8 cellular contexts compared by ENCODE assay signal in genomic region chr2:30072250-30072842, GRCh38.
DNase-seq lines count a peak whose midpoint lies in the region; ATAC-seq and TF ChIP-seq lines count a peak whose summit lies in the region.

No MANE protein-coding gene starts in this region.

- H3K27me3 ChIP-seq in DOHH2 (ENCODE audit: control insufficient read depth, low read length), result no peaks in the 10 kb centered on the region; the same call in 1 of the 2 replicates

- H3K36me3 ChIP-seq in DOHH2 (ENCODE audit: control insufficient read depth, low read length), result no peaks in the 10 kb centered on the region

- no peak overlapping the region for H3K27ac Mint-ChIP-seq in MCF 10A (ENCODE audit: low read depth, unreplicated experiment)

- no peaks in the 10 kb centered on the region for H3K79me2 ChIP-seq in DOHH2 (ENCODE audit: control insufficient read depth, low read length)

- no peaks in the 10 kb centered on the region for H3K4me1 Mint-ChIP-seq in MCF 10A (ENCODE audit: insufficient read depth, unreplicated experiment)

- POLR2A ChIA-PET in MCF 10A (lab: Yijun Ruan, JAX), result interaction anchor here (0.6 to 1.0 kb wide), 2 partner anchors 37 to 105 kb away, joined by 3 to 4 read pairs; no protein-coding TSS in a partner anchor

- CTCF ChIA-PET in MCF 10A (lab: Yijun Ruan, JAX), result interaction anchor here (0.6 to 5.2 kb wide), 26 partner anchors 9 to 1121 kb away, joined by 3 to 45 read pairs (median 4); no protein-coding TSS in a partner anchor

- no peaks in the 10 kb centered on the region for H3K36me3 Mint-ChIP-seq in MCF 10A (ENCODE audit: insufficient read depth, unreplicated experiment)

- no peak overlapping the region for H3K4me3 ChIP-seq in DOHH2 (ENCODE audit: low read length)

- TF ChIP-seq CTCF in DOHH2 (IDR thresholded peaks at IDR 0.05; ENCODE audit: low read depth, low read length, poor library complexity, severe bottlenecking) (peak; percentile 72), MCF 10A (IDR thresholded peaks at IDR 0.05; ENCODE audit: unreplicated experiment) (peak; percentile 74)

- no peaks in the 10 kb centered on the region for H3K4me1 ChIP-seq in DOHH2 (ENCODE audit: control insufficient read depth, low read length)

- H3K4me3 Mint-ChIP-seq in MCF 10A (ENCODE audit: unreplicated experiment), result no peak overlapping the region

- no peaks in the 10 kb centered on the region for H4K20me1 ChIP-seq in DOHH2 (ENCODE audit: control insufficient read depth, insufficient read depth, low read depth, low read length)

- intact Hi-C loops in MCF 10A (cut with micrococcal nuclease), result loop anchor here (1.0 to 5.0 kb wide), 5 partner anchors 43 to 835 kb away; no protein-coding TSS in a partner anchor

- no peak overlapping the region for H3K4me2 ChIP-seq in DOHH2 (ENCODE audit: low read length)

- BruUV-seq in MCF 10A (replicated peaks; lab: Mats Ljungman, UMichigan), result no TSS peak

- peak; percentile 56 for DNase-seq in NCI-H2171 treated with DMSO at 0.1 percent for 48 hours (lab: John Stamatoyannopoulos, UW)
- peak; percentile 43 for DNase-seq in UCSD-AML1 (lab: John Stamatoyannopoulos, UW; ENCODE audit: unreplicated experiment)
- peak; percentile 85 for DNase-seq in MCF 10A (ENCODE audit: unreplicated experiment)
- DNase-seq in inferior parietal cortex (ENCODE audit: extremely low spot score), result peak; percentile 90
- peak; percentile 27 to 45 (median 36) for DNase-seq in stimulated activated CD4-positive, alpha-beta T cell treated with anti-CD3 and anti-CD28 coated beads, Interleukin-1b, Interleukin-23, amount 100 ng/mL, for 24 hours (ENCODE audit: low read depth in 4 of 4, low spot score in 1 of 4)

- H3F3A ChIP-seq in DOHH2 (ENCODE audit: control insufficient read depth, insufficient read depth), result no peaks in the 10 kb centered on the region

- H3K9me3 ChIP-seq in DOHH2 (ENCODE audit: control insufficient read depth, insufficient read depth, low read length), result no peaks in the 10 kb centered on the region

- no peaks in the 10 kb centered on the region for H3K9me2 ChIP-seq in DOHH2 (replicated peaks; ENCODE audit: control insufficient read depth, low read length)

- no peaks in the 10 kb centered on the region for H3K9me3 Mint-ChIP-seq in MCF 10A (ENCODE audit: unreplicated experiment)

- peak; percentile 73 for ATAC-seq in HG02885 (IDR thresholded peaks at IDR 0.05; ENCODE audit: poor library complexity, unreplicated experiment)
- ATAC-seq in HG02884 (IDR thresholded peaks at IDR 0.05; ENCODE audit: unreplicated experiment), result no peak

- peaks cover 65% of the 10 kb centered on the region for H3K27me3 Mint-ChIP-seq in MCF 10A (ENCODE audit: insufficient read depth, unreplicated experiment)

- no peak overlapping the region for H3K27ac ChIP-seq in DOHH2 (ENCODE audit: low read depth, low read length)

Comparison
In these comparisons a context has a peak if more than half of its experiments do, and no peak if none do; other contexts are left out.
1. DNase-seq: peak in every context shown above with its lines; median percentile 90 in inferior parietal cortex; 85 in MCF 10A; 56 in NCI-H2171 treated with DMSO at 0.1 percent for 48 hours; 43 in UCSD-AML1; 36 in stimulated activated CD4-positive, alpha-beta T cell treated with anti-CD3 and anti-CD28 coated beads, Interleukin-1b, Interleukin-23, amount 100 ng/mL, for 24 hours.